In genomic region chr1:218642033-218642954, GRCh38 we compare ENCODE assay signal across 16 cellular contexts.
DNase-seq lines count a peak whose midpoint lies in the region; ATAC-seq, FAIRE-seq and TF ChIP-seq lines count a peak whose summit lies in the region.
"Had no signal": no experiment of that assay in that cellular context is flagged by ENCODE, and none has a peak within 500 bp of the region (broad histone marks: within the 10 kb centered on the region; RNA-seq: fewer than 3 reads in every experiment).

No MANE protein-coding gene starts in this region.

- no peaks in the 10 kb centered on the region for H3K27me3 ChIP-seq in H1 (replicated peaks in 1 of 4; ENCODE audit: control insufficient read depth in 3 of 4, extremely low read depth in 1 of 4, insufficient read depth in 3 of 4, low read length in 3 of 4)

- no peak overlapping the region for H2BK15ac ChIP-seq in H1 (ENCODE audit: low read length)

- H3K79me1 ChIP-seq in H1 (ENCODE audit: low read depth, low read length), result no peaks in the 10 kb centered on the region

- peak; percentile 51 for DNase-seq in AG09319 (ENCODE audit: extremely low read depth, low read depth)
- no peak for DNase-seq in H1 (ENCODE audit: low read depth in 1 of 2, low spot score in 2 of 2)
- no peak for DNase-seq in nephron progenitor cell
- no peak for DNase-seq in activated CD8-positive, alpha-beta T cell treated with anti-CD3 and anti-CD28 coated beads for 36 hours
- DNase-seq in NCI-H1105 (lab: John Stamatoyannopoulos, UW), result no peak
- DNase-seq in activated naive CD4-positive, alpha-beta T cell treated with anti-CD3 and anti-CD28 coated beads, Interleukin-2, amount 50 U/mL, for 16 hours, result no peak
- DNase-seq: activated naive CD8-positive, alpha-beta T cell treated with anti-CD3 and anti-CD28 coated beads, Interleukin-2, amount 10 ng/mL, durations not matched to agents 7 days and 5 days; NCI-H1092; NCI-H2227 treated with DMSO at 0.1 percent for 48 hours; PC-9; T-cell had no signal

- no peak overlapping the region for H2BK12ac ChIP-seq in H1 (ENCODE audit: low read depth, low read length)

- no peak overlapping the region for H3K23ac ChIP-seq in H1 (ENCODE audit: insufficient read length)

- no peaks in the 10 kb centered on the region for H3K4me1 ChIP-seq in H1 (replicated peaks in 1 of 4; ENCODE audit: control insufficient read depth in 3 of 4, insufficient read depth in 4 of 4, low read length in 3 of 4)
- H3K4me1 ChIP-seq: parathyroid adenoma had no signal

- TF ChIP-seq EP300 in Ishikawa (IDR thresholded peaks at IDR 0.05; ENCODE audit: borderline replicate concordance), result no peak
- no peak for TF ChIP-seq EP300 in H1 (IDR thresholded peaks at IDR 0.05; ENCODE audit: borderline replicate concordance in 1 of 2, low read depth in 2 of 2, low read length in 2 of 2)

- H3K4ac ChIP-seq in H1 (replicated peaks; ENCODE audit: insufficient read length, low read depth, low read length), result no peak overlapping the region

- H2BK20ac ChIP-seq in H1 (ENCODE audit: low read length), result no peak overlapping the region

- H3K4me2 ChIP-seq in H1 (ENCODE audit: insufficient read depth in 1 of 2, low read depth in 2 of 2, low read length in 2 of 2), result no peak overlapping the region
- H3K4me2 ChIP-seq: PC-9 had no signal

- H3K4me3 Mint-ChIP-seq in nephron progenitor cell, result no peak overlapping the region
- H3K4me3 Mint-ChIP-seq in activated CD8-positive, alpha-beta T cell treated with anti-CD3 and anti-CD28 coated beads for 36 hours, result no peak overlapping the region
- H3K4me3 Mint-ChIP-seq: activated naive CD8-positive, alpha-beta T cell treated with anti-CD3 and anti-CD28 coated beads, Interleukin-2, amount 10 ng/mL, durations not matched to agents 7 days and 5 days; central memory CD8-positive, alpha-beta T cell; T-cell had no signal

- no peaks in the 10 kb centered on the region for H3K9me3 ChIP-seq in H1 (ENCODE audit: insufficient read depth in 2 of 2, low read depth in 1 of 2, low read length in 1 of 2)
- H3K9me3 ChIP-seq: thoracic aorta had no signal

- POLR2A ChIA-PET in H1 (lab: Charles Lee; ENCODE audit: partially characterized antibody), result no interaction called here
- POLR2A ChIA-PET in activated CD8-positive, alpha-beta T cell treated with anti-CD3 and anti-CD28 coated beads for 36 hours (lab: Charles Lee), result no interaction called here

- H2BK5ac ChIP-seq in H1 (ENCODE audit: low read depth, low read length), result 0 out of 2 replicates have a peak overlapping the region, but pooled peaks have one; percentile 12

- WGBS in H1 (ENCODE audit: extremely low coverage in 1 of 2, insufficient coverage in 1 of 2, insufficient read length in 1 of 2, insufficient replicate concordance in 2 of 2, low coverage in 1 of 2, low lambda C conversion rate in 2 of 2, missing lambda C conversion rate in 1 of 2), 2 experiments, result 93% methylated on average over 7 of the region's 7 CpGs; no CpG with 5 or more reads in 1 of the 2 experiments

- H2BK120ac ChIP-seq in H1 (replicated peaks; ENCODE audit: low read depth, low read length), result no peak overlapping the region

- ATAC-seq in activated CD8-positive, alpha-beta T cell treated with anti-CD3 and anti-CD28 coated beads for 36 hours, result no peak
- ATAC-seq in HG03442 (IDR thresholded peaks at IDR 0.05; ENCODE audit: unreplicated experiment), result no peak
- ATAC-seq: T-cell had no signal

- no peak overlapping the region for H4K8ac ChIP-seq in H1 (ENCODE audit: extremely low read depth, insufficient read depth, low read length)

- TF ChIP-seq RAD21 in Ishikawa (IDR thresholded peaks at IDR 0.05; ENCODE audit: low read depth), result no peak
- no peak for TF ChIP-seq RAD21 in H1 (IDR thresholded peaks at IDR 0.05 in 1 of 2, conservative IDR thresholded peaks at IDR 0.05 in 1 of 2; ENCODE audit: low read depth in 2 of 2, low read length in 2 of 2)

- H3K9ac ChIP-seq in H1 (replicated peaks in 1 of 4; ENCODE audit: extremely low read depth in 1 of 4, low read depth in 3 of 4, low read length in 3 of 4), result no peak overlapping the region
- H3K9ac ChIP-seq: parathyroid adenoma had no signal

- no peak overlapping the region for H3K4me3 ChIP-seq in H1 (ENCODE audit: extremely low read depth in 1 of 4, insufficient read depth in 2 of 4, low read depth in 3 of 4, low read length in 4 of 4)
- H3K4me3 ChIP-seq: PC-9, thoracic aorta had no signal

- no peaks in the 10 kb centered on the region for H3K27me3 Mint-ChIP-seq in nephron progenitor cell (ENCODE audit: low read depth, poor library complexity)
- no peaks in the 10 kb centered on the region for H3K27me3 Mint-ChIP-seq in activated CD8-positive, alpha-beta T cell treated with anti-CD3 and anti-CD28 coated beads for 36 hours
- H3K27me3 Mint-ChIP-seq: activated naive CD8-positive, alpha-beta T cell treated with anti-CD3 and anti-CD28 coated beads, Interleukin-2, amount 10 ng/mL, durations not matched to agents 7 days and 5 days; central memory CD8-positive, alpha-beta T cell; T-cell had no signal

- no peak for TF ChIP-seq CTCF in AG09319 (IDR thresholded peaks at IDR 0.05; ENCODE audit: low read depth, low read length)
- TF ChIP-seq CTCF in H1 (IDR thresholded peaks at IDR 0.05; ENCODE audit: control extremely low read depth in 1 of 3, insufficient read depth in 1 of 3, low read depth in 1 of 3, low read length in 3 of 3), result no peak
- no peak for TF ChIP-seq CTCF in nephron progenitor cell (IDR thresholded peaks at IDR 0.05)
- TF ChIP-seq CTCF in activated CD8-positive, alpha-beta T cell treated with anti-CD3 and anti-CD28 coated beads for 36 hours (IDR thresholded peaks at IDR 0.05), result no peak

- peaks cover 4% of the 10 kb centered on the region for H3K9me3 Mint-ChIP-seq in nephron progenitor cell
- H3K9me3 Mint-ChIP-seq in activated CD8-positive, alpha-beta T cell treated with anti-CD3 and anti-CD28 coated beads for 36 hours, result no peaks in the 10 kb centered on the region
- H3K9me3 Mint-ChIP-seq: activated naive CD8-positive, alpha-beta T cell treated with anti-CD3 and anti-CD28 coated beads, Interleukin-2, amount 10 ng/mL, durations not matched to agents 7 days and 5 days had no signal

- H2AK5ac ChIP-seq in H1 (ENCODE audit: low read depth, low read length), result no peak overlapping the region

- no peaks in the 10 kb centered on the region for H3K36me3 Mint-ChIP-seq in nephron progenitor cell (ENCODE audit: low read depth)
- no peaks in the 10 kb centered on the region for H3K36me3 Mint-ChIP-seq in activated CD8-positive, alpha-beta T cell treated with anti-CD3 and anti-CD28 coated beads for 36 hours (ENCODE audit: low read depth)
- H3K36me3 Mint-ChIP-seq: activated naive CD8-positive, alpha-beta T cell treated with anti-CD3 and anti-CD28 coated beads, Interleukin-2, amount 10 ng/mL, durations not matched to agents 7 days and 5 days; T-cell had no signal

- no peak overlapping the region for H3K18ac ChIP-seq in H1 (ENCODE audit: extremely low read depth, low read length)

- H4K5ac ChIP-seq in H1 (ENCODE audit: insufficient read length, low read depth, low read length), result no peak overlapping the region

- no peaks in the 10 kb centered on the region for H4K20me1 ChIP-seq in H1 (replicated peaks in 1 of 2; ENCODE audit: control insufficient read depth in 1 of 2, insufficient read depth in 2 of 2, low read length in 2 of 2)

- no peaks in the 10 kb centered on the region for H3K36me3 ChIP-seq in H1 (ENCODE audit: control insufficient read depth in 2 of 4, insufficient read depth in 4 of 4, low read length in 3 of 4)
- H3K36me3 ChIP-seq: thoracic aorta had no signal

- CTCF ChIA-PET in H1 (lab: Charles Lee; ENCODE audit: partially characterized antibody), result no interaction called here
- CTCF ChIA-PET in activated CD8-positive, alpha-beta T cell treated with anti-CD3 and anti-CD28 coated beads for 36 hours (lab: Charles Lee), result no interaction called here

- no peak overlapping the region for H3K14ac ChIP-seq in H1 (ENCODE audit: insufficient read length)

- H3K56ac ChIP-seq in H1 (replicated peaks; ENCODE audit: insufficient read length, low read depth, low read length), result no peak overlapping the region

- peak overlapping the region; percentile 54 for H4K91ac ChIP-seq in H1 (replicated peaks; ENCODE audit: insufficient read length, low read length)

- H3K79me2 ChIP-seq in H1 (ENCODE audit: control insufficient read depth in 1 of 2, insufficient read depth in 2 of 2, low read length in 2 of 2), result no peaks in the 10 kb centered on the region
- H3K79me2 ChIP-seq: parathyroid adenoma had no signal

- H3K23me2 ChIP-seq in H1 (ENCODE audit: low read depth, low read length), result no peaks in the 10 kb centered on the region

- intact Hi-C loops in activated CD8-positive, alpha-beta T cell treated with anti-CD3 and anti-CD28 coated beads for 36 hours (cut with micrococcal nuclease), result no loop called here

- no peak for TF ChIP-seq POLR2A in H1 (IDR thresholded peaks at IDR 0.05; ENCODE audit: control extremely low read depth in 1 of 2, low read depth in 2 of 2, low read length in 2 of 2)

- H3K27ac Mint-ChIP-seq in nephron progenitor cell, result peak overlapping the region; percentile 2
- H3K27ac Mint-ChIP-seq in activated CD8-positive, alpha-beta T cell treated with anti-CD3 and anti-CD28 coated beads for 36 hours, result no peak overlapping the region
- H3K27ac Mint-ChIP-seq: activated naive CD8-positive, alpha-beta T cell treated with anti-CD3 and anti-CD28 coated beads, Interleukin-2, amount 10 ng/mL, durations not matched to agents 7 days and 5 days; T-cell had no signal

- no peak for FAIRE-seq in H1 (lab: Jason Lieb, UNC)

- H2AFZ ChIP-seq in H1 (ENCODE audit: low read length), result 0 out of 2 replicates have a peak overlapping the region, but pooled peaks have one; percentile 17
- H2AFZ ChIP-seq: parathyroid adenoma, PC-9 had no signal

- peaks cover 36% of the 10 kb centered on the region for H3K4me1 Mint-ChIP-seq in nephron progenitor cell
- no peaks in the 10 kb centered on the region for H3K4me1 Mint-ChIP-seq in activated CD8-positive, alpha-beta T cell treated with anti-CD3 and anti-CD28 coated beads for 36 hours (ENCODE audit: low read depth)
- H3K4me1 Mint-ChIP-seq: activated naive CD8-positive, alpha-beta T cell treated with anti-CD3 and anti-CD28 coated beads, Interleukin-2, amount 10 ng/mL, durations not matched to agents 7 days and 5 days; central memory CD8-positive, alpha-beta T cell; T-cell had no signal

- no peak overlapping the region for H3K27ac ChIP-seq in H1 (ENCODE audit: low read depth, low read length)
- H3K27ac ChIP-seq: parathyroid adenoma, PC-9, thoracic aorta had no signal

TF ChIP-seq in H1, 55 proteins besides CTCF, POLR2A, EP300 and RAD21 (continues in another document):
- TF ChIP-seq CBX5 (IDR thresholded peaks at IDR 0.05; ENCODE audit: low read depth, low read length) (no peak), KDM5A (IDR thresholded peaks at IDR 0.05; ENCODE audit: low read length) (no peak), SUZ12 (IDR thresholded peaks at IDR 0.05; ENCODE audit: low read length) (no peak), POU5F1 (IDR thresholded peaks at IDR 0.05; ENCODE audit: low read depth, low read length) (no peak), RBBP5 (IDR thresholded peaks at IDR 0.05; ENCODE audit: borderline replicate concordance, low read depth, low read length) (no peak)
- TF ChIP-seq, protein P1, sequence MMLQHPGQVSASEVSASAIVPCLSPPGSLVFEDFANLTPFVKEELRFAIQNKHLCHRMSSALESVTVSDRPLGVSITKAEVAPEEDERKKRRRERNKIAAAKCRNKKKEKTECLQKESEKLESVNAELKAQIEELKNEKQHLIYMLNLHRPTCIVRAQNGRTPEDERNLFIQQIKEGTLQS (IDR thresholded peaks at IDR 0.05; ENCODE audit: insufficient read depth, low read depth, low read length), result no peak
